Comparison of ENCODE assay signal across 25 cellular contexts in genomic region chr11:61132646-61133045, GRCh38. TPM values are rescaled to one million over a fixed set of nuclear protein-coding genes. Genes with fewer than 3 reads are reported as not detected.
"Had no signal": no experiment of that assay in that cellular context is flagged by ENCODE, and none has a peak within 500 bp of the region (broad histone marks: within the 10 kb centered on the region; RNA-seq: fewer than 3 reads in every experiment).

No MANE protein-coding gene starts in this region.

- FAIRE-seq: RCC 7860, TTC549 had no signal

- ATAC-seq: activated T-cell treated with anti-CD3 and anti-CD28 coated beads, Interleukin-2, amount 50 U/mL, for 72 hours; PC-3 had no signal

- DNase-seq: activated CD4-positive, alpha-beta memory T cell treated with anti-CD3 and anti-CD28 coated beads for 36 hours; activated CD4-positive, alpha-beta T cell treated with anti-CD3 and anti-CD28 coated beads, Interleukin-2, amount 10 ng/mL, durations not matched to agents 7 days and 5 days; activated CD4-positive, CD25-positive, alpha-beta regulatory T cell; activated CD8-positive, alpha-beta memory T cell treated with anti-CD3 and anti-CD28 coated beads for 24 hours; activated gamma-delta T cell treated with Interleukin-2 at 50 U/mL for 16 hours; activated naive CD4-positive, alpha-beta T cell treated with anti-CD3 and anti-CD28 coated beads, Interleukin-2, amount 10 ng/mL, durations not matched to agents 7 days and 5 days; activated naive CD8-positive, alpha-beta T cell treated with anti-CD3 and anti-CD28 coated beads for 36 hours; activated T-cell treated with anti-CD3 and anti-CD28 coated beads, Interleukin-2, amount 50 U/mL, for 72 hours; cerebellar nuclear complex; NCI-H1048; NCI-H146; NCI-H187 treated with DMSO at 0.1 percent for 48 hours; NCI-H2081 treated with DMSO at 0.1 percent for 48 hours; NCI-H446; NCI-H524; PC-3; SHP77 treated with DMSO at 0.1 percent for 48 hours; T-cell; T-helper 2 cell; T1000 had no signal

RNA-seq across cellular contexts. Expression of gene CD5, which starts 30.4 kb away (rescaled TPM):
- total RNA-seq: cardiac septum, LHCN-M2, M059J had no signal
